Comparison of ENCODE assay signal across 2 cellular contexts in genomic region chr18:12373771-12374116, GRCh38.
TF ChIP-seq lines count a peak whose summit lies in the region.

No MANE protein-coding gene starts in this region.

TF ChIP-seq in GM23338, 12 proteins besides CTCF, POLR2A, EP300 and RAD21:
- no peak for TF ChIP-seq REST (IDR thresholded peaks at IDR 0.05; ENCODE audit: unreplicated experiment)
- no peak for TF ChIP-seq NANOG (IDR thresholded peaks at IDR 0.05; ENCODE audit: borderline replicate concordance)
- no peak for TF ChIP-seq CREB1 (CRISPR knock-in tag; IDR thresholded peaks at IDR 0.05; ENCODE audit: low read depth)

TF ChIP-seq in K562, 482 proteins besides CTCF, POLR2A, EP300 and RAD21:
- TF ChIP-seq SMC3 (conservative IDR thresholded peaks at IDR 0.05; ENCODE audit: insufficient read depth, low read depth, low read length) = no peak
- TF ChIP-seq TSC22D4 (tag; IDR thresholded peaks at IDR 0.05) = no peak
- no peak for TF ChIP-seq ZKSCAN8 (CRISPR knock-in tag; IDR thresholded peaks at IDR 0.05)
- TF ChIP-seq ILK (tag; IDR thresholded peaks at IDR 0.05; ENCODE audit: borderline replicate concordance, low read depth) = no peak
- TF ChIP-seq ZNF274 (IDR thresholded peaks at IDR 0.05; ENCODE audit: borderline replicate concordance, low read depth, low read length) = no peak
- TF ChIP-seq NBN (IDR thresholded peaks at IDR 0.05; ENCODE audit: low read depth) = no peak
